In the genomic region with DNA sequence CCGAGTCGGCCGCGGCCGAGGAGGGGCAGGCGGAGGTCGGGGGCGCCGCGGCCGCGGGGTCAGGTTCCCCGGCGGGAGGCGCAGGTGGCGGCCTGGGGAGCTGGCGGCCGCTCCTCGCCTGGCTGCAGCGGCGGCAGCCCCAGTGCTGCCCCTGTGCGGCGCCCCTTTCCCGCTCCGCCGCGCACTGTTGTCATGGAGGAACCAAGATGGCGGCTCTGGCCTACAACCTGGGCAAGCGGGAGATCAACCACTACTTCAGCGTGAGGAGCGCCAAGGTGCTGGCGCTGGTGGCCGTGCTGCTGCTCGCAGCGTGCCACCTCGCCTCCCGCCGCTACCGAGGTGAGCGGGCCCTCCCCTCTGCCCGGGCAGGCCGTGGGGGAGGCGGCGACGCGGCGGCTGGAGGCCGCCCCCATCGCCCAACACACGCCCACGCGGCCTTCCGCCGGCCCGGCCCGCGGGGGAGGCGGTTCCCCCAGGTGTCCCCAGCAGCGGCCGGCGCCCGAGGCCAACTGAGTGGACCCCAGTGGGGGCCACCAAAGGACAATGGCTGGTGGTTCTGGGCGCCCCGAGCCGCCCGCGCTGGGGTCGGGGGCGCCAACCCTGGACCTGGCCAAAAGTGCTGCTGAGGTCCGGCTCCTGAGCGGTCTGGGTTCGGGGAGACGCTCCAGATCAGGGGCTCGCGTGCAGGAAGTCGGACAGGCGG, we compare ENCODE assay signal across 8 cellular contexts. TPM values are rescaled to one million over a fixed set of nuclear protein-coding genes. Genes with fewer than 3 reads are reported as not detected.
A peak's percentile ranks its signal among the peaks of the same experiment; 100 is the strongest.
DNase-seq lines count a peak whose midpoint lies in the region; ATAC-seq and TF ChIP-seq lines count a peak whose summit lies in the region.

No MANE protein-coding gene starts in this region.

- ATAC-seq in activated naive CD8-positive, alpha-beta T cell treated with anti-CD3 and anti-CD28 coated beads, Interleukin-2, amount 50 U/mL, for 24 hours: peak; percentile 71
- ATAC-seq in heart left ventricle: peak; percentile 66 to 91 (median 88)

- DNase-seq in GM12864 (ENCODE audit: low read depth) (no peak), MM.1S (peak; percentile 60), SKM-1 (lab: John Stamatoyannopoulos, UW; ENCODE audit: unreplicated experiment) (peak; percentile 25), heart left ventricle (peak; percentile 66 to 83 (median 72)), posterior cingulate gyrus (peak; percentile 59 to 95 (median 70)), ureter (ENCODE audit: low spot score) (peak; percentile 69)
- peak; percentile 62 for DNase-seq in activated naive CD8-positive, alpha-beta T cell treated with anti-CD3 and anti-CD28 coated beads, Interleukin-2, amount 50 U/mL, for 24 hours

- TF ChIP-seq POLR2A in heart left ventricle (IDR thresholded peaks at IDR 0.05): peak in 1 of 2 donors; percentile 41

- H2AFZ ChIP-seq in MM.1S (ENCODE audit: low read length): peak overlapping the region; percentile 83

- no peaks in the 10 kb centered on the region for H3K9me3 ChIP-seq in HEK293 (ENCODE audit: control insufficient read depth, insufficient read depth, low read depth, low read length)
- H3K9me3 ChIP-seq in MM.1S (replicated peaks; ENCODE audit: insufficient read depth, low read length): no peaks in the 10 kb centered on the region
- H3K9me3 ChIP-seq in heart left ventricle: no peaks in the 10 kb centered on the region

- no peaks in the 10 kb centered on the region for H3K9me3 Mint-ChIP-seq in activated naive CD8-positive, alpha-beta T cell treated with anti-CD3 and anti-CD28 coated beads, Interleukin-2, amount 50 U/mL, for 24 hours

- H3K4me1 ChIP-seq in HEK293 (ENCODE audit: control insufficient read depth, insufficient read depth, low read length): peaks cover 20% of the 10 kb centered on the region
- H3K4me1 ChIP-seq in MM.1S (ENCODE audit: low read length): peaks cover 11% of the 10 kb centered on the region
- H3K4me1 ChIP-seq in heart left ventricle: peaks cover 0 to 49% (median 26%) of the 10 kb centered on the region in 12 donors

- H3K36me3 Mint-ChIP-seq in activated naive CD8-positive, alpha-beta T cell treated with anti-CD3 and anti-CD28 coated beads, Interleukin-2, amount 50 U/mL, for 24 hours (ENCODE audit: low read depth): peaks cover 13% of the 10 kb centered on the region

- TF ChIP-seq CTCF in GM12864 (IDR thresholded peaks at IDR 0.05; ENCODE audit: low read depth, low read length, missing control alignments) (no peak), HEK293 (tag by site-specific recombination; IDR thresholded peaks at IDR 0.05) (peak; percentile 48; the same call in 1 of the 2 replicates), MM.1S (IDR thresholded peaks at IDR 0.05; ENCODE audit: low read length) (no peak; the same call in 1 of the 2 replicates), heart left ventricle (IDR thresholded peaks at IDR 0.05) (peak in 9 of 12 donors; percentile 9 to 52 (median 28))

- peak overlapping the region; percentile 82 for H3K9ac ChIP-seq in MM.1S (ENCODE audit: low read length)

- H3K79me2 ChIP-seq in MM.1S (ENCODE audit: low read length): peaks cover 47% of the 10 kb centered on the region

- peak overlapping the region; percentile 91 for H3K27ac Mint-ChIP-seq in activated naive CD8-positive, alpha-beta T cell treated with anti-CD3 and anti-CD28 coated beads, Interleukin-2, amount 50 U/mL, for 24 hours

- peak overlapping the region; percentile 81 for H3K4me3 Mint-ChIP-seq in activated naive CD8-positive, alpha-beta T cell treated with anti-CD3 and anti-CD28 coated beads, Interleukin-2, amount 50 U/mL, for 24 hours

- no peaks in the 10 kb centered on the region for H3K27me3 Mint-ChIP-seq in activated naive CD8-positive, alpha-beta T cell treated with anti-CD3 and anti-CD28 coated beads, Interleukin-2, amount 50 U/mL, for 24 hours

- POLR2A ChIA-PET in HEK293 (lab: Yijun Ruan, JAX): no interaction called here

- H3K27me3 ChIP-seq in MM.1S (replicated peaks; ENCODE audit: insufficient read depth, low read length) (no peaks in the 10 kb centered on the region), heart left ventricle (no peaks in the 10 kb centered on the region)

- H3K4me2 ChIP-seq in MM.1S (ENCODE audit: low read depth, low read length): peak overlapping the region; percentile 63

- H4K20me1 ChIP-seq in MM.1S (ENCODE audit: insufficient read depth, low read length): no peaks in the 10 kb centered on the region

- H3F3A ChIP-seq in MM.1S (ENCODE audit: insufficient read depth, low read length): no peaks in the 10 kb centered on the region

- 0 to 1% (median 0%) methylated on average over 12 to 77 of the region's 77 CpGs for WGBS in heart left ventricle, 4 donors

- H3K4me3 ChIP-seq in GM12864 (ENCODE audit: low read depth, low read length): peak overlapping the region; percentile 85
- H3K4me3 ChIP-seq in HEK293 (ENCODE audit: low read depth, low read length): peak overlapping the region; percentile 81
- peak overlapping the region; percentile 90 for H3K4me3 ChIP-seq in MM.1S (ENCODE audit: low read length)
- H3K4me3 ChIP-seq in heart left ventricle: peak overlapping the region; percentile 78 to 98 (median 90)

- intact Hi-C loops in heart left ventricle (cut with DNase I): loop anchor here in 5 of 10 donors (2.0 to 10.0 kb wide), 5 partner anchors 58 to 225 kb away; a partner anchor contains a TSS
- intact Hi-C loops in posterior cingulate gyrus (cut with DNase I): loop anchor here (2.0 to 10.0 kb wide), 4 partner anchors 147 to 695 kb away; a partner anchor contains a TSS

- no peaks in the 10 kb centered on the region for H3K9me2 ChIP-seq in MM.1S (replicated peaks; ENCODE audit: insufficient read depth, low read length)

- CTCF ChIA-PET in HEK293 (lab: Yijun Ruan, JAX): no interaction called here

- H3K36me3 ChIP-seq in HEK293 (ENCODE audit: control insufficient read depth in 2 of 2, insufficient read depth in 1 of 2, low read length in 2 of 2): no peaks in the 10 kb centered on the region
- no peaks in the 10 kb centered on the region for H3K36me3 ChIP-seq in MM.1S (replicated peaks; ENCODE audit: insufficient read depth, low read length)
- H3K36me3 ChIP-seq in heart left ventricle: no peaks in the 10 kb centered on the region

- peak overlapping the region; percentile 97 for H3K27ac ChIP-seq in HEK293 (ENCODE audit: extremely low read depth, low read depth, low read length)
- H3K27ac ChIP-seq in MM.1S (ENCODE audit: low read length): peak overlapping the region; percentile 75; the same call in 1 of the 2 replicates
- peak overlapping the region; percentile 89 to 98 (median 93) for H3K27ac ChIP-seq in heart left ventricle

- peaks cover 45% of the 10 kb centered on the region for H3K4me1 Mint-ChIP-seq in activated naive CD8-positive, alpha-beta T cell treated with anti-CD3 and anti-CD28 coated beads, Interleukin-2, amount 50 U/mL, for 24 hours

TF ChIP-seq in HEK293, 187 proteins besides CTCF, POLR2A, EP300 and RAD21 (continues in another document):
- TF ChIP-seq, protein P1, sequence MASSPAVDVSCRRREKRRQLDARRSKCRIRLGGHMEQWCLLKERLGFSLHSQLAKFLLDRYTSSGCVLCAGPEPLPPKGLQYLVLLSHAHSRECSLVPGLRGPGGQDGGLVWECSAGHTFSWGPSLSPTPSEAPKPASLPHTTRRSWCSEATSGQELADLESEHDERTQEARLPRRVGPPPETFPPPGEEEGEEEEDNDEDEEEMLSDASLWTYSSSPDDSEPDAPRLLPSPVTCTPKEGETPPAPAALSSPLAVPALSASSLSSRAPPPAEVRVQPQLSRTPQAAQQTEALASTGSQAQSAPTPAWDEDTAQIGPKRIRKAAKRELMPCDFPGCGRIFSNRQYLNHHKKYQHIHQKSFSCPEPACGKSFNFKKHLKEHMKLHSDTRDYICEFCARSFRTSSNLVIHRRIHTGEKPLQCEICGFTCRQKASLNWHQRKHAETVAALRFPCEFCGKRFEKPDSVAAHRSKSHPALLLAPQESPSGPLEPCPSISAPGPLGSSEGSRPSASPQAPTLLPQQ (tag by site-specific recombination; IDR thresholded peaks at IDR 0.05): peak; percentile 93
- TF ChIP-seq ZNF561 (tag by site-specific recombination; IDR thresholded peaks at IDR 0.05; ENCODE audit: borderline replicate concordance) (peak; percentile 85), KLF1 (tag by site-specific recombination; IDR thresholded peaks at IDR 0.05) (0 out of 2 replicates have a peak, but pooled peaks have one; percentile 16), ZBTB17 (tag by site-specific recombination; IDR thresholded peaks at IDR 0.05) (no peak), ZNF660 (tag by site-specific recombination; IDR thresholded peaks at IDR 0.05) (peak; percentile 82), GLIS1 (tag by site-specific recombination; IDR thresholded peaks at IDR 0.05) (peak; percentile 85)
- TF ChIP-seq, protein P2, sequence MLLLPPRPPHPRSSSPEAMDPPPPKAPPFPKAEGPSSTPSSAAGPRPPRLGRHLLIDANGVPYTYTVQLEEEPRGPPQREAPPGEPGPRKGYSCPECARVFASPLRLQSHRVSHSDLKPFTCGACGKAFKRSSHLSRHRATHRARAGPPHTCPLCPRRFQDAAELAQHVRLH (tag by site-specific recombination; IDR thresholded peaks at IDR 0.05): peak; percentile 5; the same call in 1 of the 2 replicates
- TF ChIP-seq, protein P3, sequence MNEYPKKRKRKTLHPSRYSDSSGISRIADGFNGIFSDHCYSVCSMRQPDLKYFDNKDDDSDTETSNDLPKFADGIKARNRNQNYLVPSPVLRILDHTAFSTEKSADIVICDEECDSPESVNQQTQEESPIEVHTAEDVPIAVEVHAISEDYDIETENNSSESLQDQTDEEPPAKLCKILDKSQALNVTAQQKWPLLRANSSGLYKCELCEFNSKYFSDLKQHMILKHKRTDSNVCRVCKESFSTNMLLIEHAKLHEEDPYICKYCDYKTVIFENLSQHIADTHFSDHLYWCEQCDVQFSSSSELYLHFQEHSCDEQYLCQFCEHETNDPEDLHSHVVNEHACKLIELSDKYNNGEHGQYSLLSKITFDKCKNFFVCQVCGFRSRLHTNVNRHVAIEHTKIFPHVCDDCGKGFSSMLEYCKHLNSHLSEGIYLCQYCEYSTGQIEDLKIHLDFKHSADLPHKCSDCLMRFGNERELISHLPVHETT (tag by site-specific recombination; IDR thresholded peaks at IDR 0.05): no peak
- TF ChIP-seq, protein P4, sequence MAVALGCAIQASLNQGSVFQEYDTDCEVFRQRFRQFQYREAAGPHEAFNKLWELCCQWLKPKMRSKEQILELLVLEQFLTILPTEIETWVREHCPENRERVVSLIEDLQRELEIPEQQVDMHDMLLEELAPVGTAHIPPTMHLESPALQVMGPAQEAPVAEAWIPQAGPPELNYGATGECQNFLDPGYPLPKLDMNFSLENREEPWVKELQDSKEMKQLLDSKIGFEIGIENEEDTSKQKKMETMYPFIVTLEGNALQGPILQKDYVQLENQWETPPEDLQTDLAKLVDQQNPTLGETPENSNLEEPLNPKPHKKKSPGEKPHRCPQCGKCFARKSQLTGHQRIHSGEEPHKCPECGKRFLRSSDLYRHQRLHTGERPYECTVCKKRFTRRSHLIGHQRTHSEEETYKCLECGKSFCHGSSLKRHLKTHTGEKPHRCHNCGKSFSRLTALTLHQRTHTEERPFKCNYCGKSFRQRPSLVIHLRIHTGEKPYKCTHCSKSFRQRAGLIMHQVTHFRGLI (tag by site-specific recombination; IDR thresholded peaks at IDR 0.05): peak; percentile 33; the same call in 1 of the 2 replicates

RNA-seq across cellular contexts. Expression of a gene that starts 0.4 kb away (rescaled TPM):
- total RNA-seq in heart left ventricle (10 to 100 TPM; 14.3 to 24.3 (median 17.2) TPM), ureter (27.3 TPM)
- 10 to 100 TPM in 1 of 2 donors, 1 to 10 TPM in 1; 9.5 to 12.1 TPM for polyA plus RNA-seq in heart left ventricle

Comparison
In these comparisons a context has a peak if more than half of its experiments do, and no peak if none do; other contexts are left out.
1. CTCF ChIP-seq: peak in HEK293 (single experiment) and heart left ventricle (9 of 12); none in GM12864 (single experiment) and MM.1S (single experiment).
2. Peak in every context shown above with its lines, with median percentiles within 50 percentile points of each other: H3K4me3 ChIP-seq and H3K27ac ChIP-seq.